1 cellular context compared by ENCODE assay signal in genomic region chr11:73980001-73980960, GRCh38.
TF ChIP-seq lines count a peak whose summit lies in the region.

No MANE protein-coding gene starts in this region.

TF ChIP-seq in H1, 55 proteins besides CTCF, POLR2A, EP300 and RAD21:
- TF ChIP-seq SIN3A (conservative IDR thresholded peaks at IDR 0.05 in 1 of 2, IDR thresholded peaks at IDR 0.05 in 1 of 2; ENCODE audit: low read depth in 1 of 2, low read length in 2 of 2), result no peak
- TF ChIP-seq TAF1 (IDR thresholded peaks at IDR 0.05; ENCODE audit: low read depth, low read length), result peak; percentile 17; the same call in 1 of the 2 replicates
- no peak for TF ChIP-seq TEAD4 (IDR thresholded peaks at IDR 0.05; ENCODE audit: low read depth, low read length)
- no peak for TF ChIP-seq HDAC2 (IDR thresholded peaks at IDR 0.05; ENCODE audit: borderline replicate concordance in 1 of 2, low read depth in 2 of 2, low read length in 2 of 2)
- 0 out of 2 replicates have a peak, but pooled peaks have one; percentile 17 for TF ChIP-seq E2F6 (IDR thresholded peaks at IDR 0.05)
- no peak for TF ChIP-seq MAFK (IDR thresholded peaks at IDR 0.05; ENCODE audit: low read depth, low read length)
- no peak for TF ChIP-seq RBBP5 (IDR thresholded peaks at IDR 0.05; ENCODE audit: borderline replicate concordance, low read depth, low read length)
- TF ChIP-seq CBX5 (IDR thresholded peaks at IDR 0.05; ENCODE audit: low read depth, low read length), result no peak
- no peak for TF ChIP-seq SP1 (IDR thresholded peaks at IDR 0.05; ENCODE audit: low read depth, low read length)
- TF ChIP-seq FOSL1 (IDR thresholded peaks at IDR 0.05; ENCODE audit: insufficient read depth, low read depth, low read length), result no peak
- no peak for TF ChIP-seq ASH2L (IDR thresholded peaks at IDR 0.05; ENCODE audit: low read length)
- TF ChIP-seq SUZ12 (IDR thresholded peaks at IDR 0.05; ENCODE audit: low read length), result no peak
- TF ChIP-seq KDM5A (IDR thresholded peaks at IDR 0.05; ENCODE audit: low read length), result no peak
- TF ChIP-seq TBP (IDR thresholded peaks at IDR 0.05; ENCODE audit: low read depth, low read length), result no peak
